ENCODE assay signal across 8 cellular contexts in the genomic region with DNA sequence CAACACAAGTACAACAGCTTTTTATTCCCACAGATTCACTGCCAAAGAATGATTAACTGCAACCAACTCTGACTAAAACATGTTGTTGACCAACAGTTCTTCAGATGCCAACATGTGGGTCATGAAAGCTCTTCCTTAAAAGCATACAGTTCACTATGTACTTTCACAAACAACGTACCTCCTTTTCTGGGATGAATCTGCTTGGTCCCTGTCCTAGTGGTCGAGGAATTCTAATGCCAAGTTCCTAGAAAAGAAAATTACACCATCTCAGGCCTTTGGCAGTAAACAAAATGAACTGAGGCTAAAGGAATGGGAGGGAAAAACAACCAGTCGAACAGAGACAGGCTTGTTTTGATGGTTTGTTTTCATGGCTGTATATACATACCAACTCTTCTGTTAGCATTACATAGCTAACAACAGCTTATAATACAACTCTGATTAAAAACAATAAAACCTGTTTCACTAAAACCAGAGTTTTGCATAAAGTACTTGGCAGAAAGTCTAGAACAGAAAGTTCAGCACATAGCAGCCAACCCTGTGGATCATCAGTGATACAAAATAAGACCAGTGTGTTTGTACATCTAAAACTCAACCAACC.
DNase-seq lines count a peak whose midpoint lies in the region; ATAC-seq and TF ChIP-seq lines count a peak whose summit lies in the region.

No MANE protein-coding gene starts in this region.

- WGBS in stomach, 5 donors: 21 to 26% (median 24%) methylated on average over 3 of the region's 3 CpGs

- no peaks in the 10 kb centered on the region for H3K9me3 ChIP-seq in HEK293 (ENCODE audit: control insufficient read depth, insufficient read depth, low read depth, low read length)
- no peaks in the 10 kb centered on the region for H3K9me3 ChIP-seq in colonic mucosa
- H3K9me3 ChIP-seq in left lung: no peaks in the 10 kb centered on the region
- H3K9me3 ChIP-seq in stomach: no peaks in the 10 kb centered on the region

- H3K27ac ChIP-seq in HEK293 (ENCODE audit: extremely low read depth, low read depth, low read length) (no peak overlapping the region), colonic mucosa (peak overlapping the region; percentile 10), left lung (peak overlapping the region; percentile 20 to 74), stomach (peak overlapping the region in 4 of 5 donors; percentile 54 to 93 (median 77))

- TF ChIP-seq CTCF in HEK293 (tag by site-specific recombination; IDR thresholded peaks at IDR 0.05) (no peak), colonic mucosa (IDR thresholded peaks at IDR 0.05) (no peak), left lung (IDR thresholded peaks at IDR 0.05) (no peak), stomach (IDR thresholded peaks at IDR 0.05) (no peak), GM10266 (IDR thresholded peaks at IDR 0.05; ENCODE audit: control insufficient read depth, insufficient read depth, low read depth, missing control alignments) (no peak)

- intact Hi-C loops in colonic mucosa (cut with DNase I): no loop called here
- intact Hi-C loops in left lung (cut with DNase I): no loop called here
- intact Hi-C loops in stomach (cut with DNase I; ENCODE audit: low total_unique reads): loop anchor here (10.0 kb wide), 1 partner anchor 63 kb away; no protein-coding TSS in a partner anchor

- CTCF ChIA-PET in HEK293 (lab: Yijun Ruan, JAX): interaction anchor here (0.5 to 0.7 kb wide), 4 partner anchors 109 to 1869 kb away, joined by 3 to 5 read pairs (median 4); no protein-coding TSS in a partner anchor

- TF ChIP-seq EP300 in stomach (IDR thresholded peaks at IDR 0.05): no peak

- H3K9ac ChIP-seq in colonic mucosa (ENCODE audit: low read depth in 2 of 2, low read length in 2 of 2): peak overlapping the region; percentile 14 to 54

- no peak for TF ChIP-seq POLR2A in stomach (IDR thresholded peaks at IDR 0.05)

- POLR2A ChIA-PET in HEK293 (lab: Yijun Ruan, JAX): no interaction called here

- H3K27me3 ChIP-seq in colonic mucosa: no peaks in the 10 kb centered on the region
- no peaks in the 10 kb centered on the region for H3K27me3 ChIP-seq in left lung
- no peaks in the 10 kb centered on the region for H3K27me3 ChIP-seq in stomach

- H3K4me3 ChIP-seq in HEK293 (ENCODE audit: low read depth, low read length): no peak overlapping the region
- no peak overlapping the region for H3K4me3 ChIP-seq in colonic mucosa
- no peak overlapping the region for H3K4me3 ChIP-seq in left lung
- peak overlapping the region in 1 of 4 donors; percentile 17 for H3K4me3 ChIP-seq in stomach

- DNase-seq in colonic mucosa: no peak
- DNase-seq in left lung: no peak
- no peak for DNase-seq in stomach
- DNase-seq in DMS53 (lab: John Stamatoyannopoulos, UW): no peak
- no peak for DNase-seq in GM10266 (ENCODE audit: extremely low spot score)
- no peak for DNase-seq in NCI-H2171 treated with DMSO at 0.1 percent for 48 hours (lab: John Stamatoyannopoulos, UW)
- DNase-seq in activated CD4-positive, alpha-beta T cell treated with anti-CD3 and anti-CD28 coated beads, Interleukin-2, amount 50 U/mL, for 1 hour: no peak

- H3K4me1 ChIP-seq in HEK293 (ENCODE audit: control insufficient read depth, insufficient read depth, low read length) (peaks cover 37% of the 10 kb centered on the region), colonic mucosa (no peaks in the 10 kb centered on the region), left lung (peaks cover 19 to 45% of the 10 kb centered on the region in 2 donors), stomach (peaks cover 42 to 91% (median 70%) of the 10 kb centered on the region in 4 donors)

- ATAC-seq in left lung: peak; percentile 48

- H3K36me3 ChIP-seq in HEK293 (ENCODE audit: control insufficient read depth in 2 of 2, insufficient read depth in 1 of 2, low read length in 2 of 2) (peaks cover 20 to 42% of the 10 kb centered on the region in 2 experiments; a peak in 2 of 3 replicates), colonic mucosa (no peaks in the 10 kb centered on the region), left lung (peaks cover 0 to 18% of the 10 kb centered on the region in 2 donors), stomach (peaks cover 11 to 41% (median 37%) of the 10 kb centered on the region in 4 donors)

TF ChIP-seq in HEK293, 187 proteins besides CTCF, POLR2A, EP300 and RAD21:
- TF ChIP-seq, protein P1, sequence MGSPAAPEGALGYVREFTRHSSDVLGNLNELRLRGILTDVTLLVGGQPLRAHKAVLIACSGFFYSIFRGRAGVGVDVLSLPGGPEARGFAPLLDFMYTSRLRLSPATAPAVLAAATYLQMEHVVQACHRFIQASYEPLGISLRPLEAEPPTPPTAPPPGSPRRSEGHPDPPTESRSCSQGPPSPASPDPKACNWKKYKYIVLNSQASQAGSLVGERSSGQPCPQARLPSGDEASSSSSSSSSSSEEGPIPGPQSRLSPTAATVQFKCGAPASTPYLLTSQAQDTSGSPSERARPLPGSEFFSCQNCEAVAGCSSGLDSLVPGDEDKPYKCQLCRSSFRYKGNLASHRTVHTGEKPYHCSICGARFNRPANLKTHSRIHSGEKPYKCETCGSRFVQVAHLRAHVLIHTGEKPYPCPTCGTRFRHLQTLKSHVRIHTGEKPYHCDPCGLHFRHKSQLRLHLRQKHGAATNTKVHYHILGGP (tag by site-specific recombination; IDR thresholded peaks at IDR 0.05): peak; percentile 24; the same call in 1 of the 2 replicates
- TF ChIP-seq ZNF292 (tag by site-specific recombination; IDR thresholded peaks at IDR 0.05; ENCODE audit: borderline replicate concordance, low read depth): no peak
- peak; percentile 41; the same call in 1 of the 2 replicates for TF ChIP-seq SCRT2 (tag by site-specific recombination; IDR thresholded peaks at IDR 0.05)
